8 cellular contexts compared by ENCODE assay signal in the genomic region with DNA sequence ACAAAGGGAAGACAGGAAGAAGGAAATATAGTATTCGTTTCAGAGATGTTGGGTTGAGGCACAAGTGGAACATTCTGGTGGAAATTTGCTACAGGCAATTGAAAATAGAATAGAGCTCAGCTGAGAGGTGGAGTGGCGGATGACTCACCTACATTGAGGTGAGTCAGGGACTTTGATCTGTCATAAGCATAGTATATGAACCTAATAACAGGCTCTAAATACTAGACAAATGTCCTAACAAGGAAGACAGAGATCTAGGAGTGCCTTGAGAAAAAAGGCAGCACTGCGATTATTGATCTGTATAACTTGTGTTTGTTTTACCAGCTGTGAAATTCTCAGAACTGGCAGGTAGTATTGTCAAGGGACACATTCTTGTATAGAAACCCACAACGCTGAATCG. TPM values are rescaled to one million over a fixed set of nuclear protein-coding genes. Genes with fewer than 3 reads are reported as not detected.
DNase-seq lines count a peak whose midpoint lies in the region; ATAC-seq and TF ChIP-seq lines count a peak whose summit lies in the region.

No MANE protein-coding gene starts in this region.

- POLR2A ChIA-PET in naive thymus-derived CD8-positive, alpha-beta T cell (lab: Charles Lee), result interaction anchor here (0.7 to 2.3 kb wide), 8 partner anchors 22 to 669 kb away, joined by 3 to 23 read pairs (median 8); a partner anchor contains a TSS

- peaks cover 34% of the 10 kb centered on the region for H3K4me1 Mint-ChIP-seq in dendritic cell treated with granulocyte-macrophage colony-stimulating factor and Interleukin-4, amounts not matched to agents 40 ng/mL and 50 ng/mL, for 4 days (ENCODE audit: low read depth)
- H3K4me1 Mint-ChIP-seq in naive thymus-derived CD8-positive, alpha-beta T cell, result peaks cover 21 to 46% (median 40%) of the 10 kb centered on the region in 4 donors

- no peaks in the 10 kb centered on the region for H3K27me3 ChIP-seq in thoracic aorta (replicated peaks; ENCODE audit: insufficient read depth)

- no peaks in the 10 kb centered on the region for H3K36me3 ChIP-seq in thoracic aorta

- peak overlapping the region; percentile 93 for H3K4me3 Mint-ChIP-seq in dendritic cell treated with granulocyte-macrophage colony-stimulating factor and Interleukin-4, amounts not matched to agents 40 ng/mL and 50 ng/mL, for 4 days
- H3K4me3 Mint-ChIP-seq in naive thymus-derived CD8-positive, alpha-beta T cell, result peak overlapping the region; percentile 96 to 100 (median 98)

- no peaks in the 10 kb centered on the region for H3K9me3 ChIP-seq in thoracic aorta

- peaks cover 20 to 21% of the 10 kb centered on the region in 2 donors for H3K4me1 ChIP-seq in thoracic aorta (ENCODE audit: control insufficient read depth in 1 of 2, low read depth in 2 of 2)

- intact Hi-C loops in dendritic cell treated with granulocyte-macrophage colony-stimulating factor and Interleukin-4, amounts not matched to agents 40 ng/mL and 50 ng/mL, for 4 days (cut with micrococcal nuclease), result loop anchor here (10.0 kb wide), 1 partner anchor 885 kb away; a partner anchor contains a TSS

- H3K9me3 Mint-ChIP-seq in dendritic cell treated with granulocyte-macrophage colony-stimulating factor and Interleukin-4, amounts not matched to agents 40 ng/mL and 50 ng/mL, for 4 days, result no peaks in the 10 kb centered on the region
- no peaks in the 10 kb centered on the region for H3K9me3 Mint-ChIP-seq in naive thymus-derived CD8-positive, alpha-beta T cell

- ATAC-seq in naive thymus-derived CD8-positive, alpha-beta T cell, result peak in 1 of 2 donors; percentile 23
- ATAC-seq in thoracic aorta (ENCODE audit: insufficient number of reproducible peaks, low FRiP score, low read depth), result no peak

- peaks cover 15% of the 10 kb centered on the region for H3K36me3 Mint-ChIP-seq in dendritic cell treated with granulocyte-macrophage colony-stimulating factor and Interleukin-4, amounts not matched to agents 40 ng/mL and 50 ng/mL, for 4 days (ENCODE audit: low read depth)
- H3K36me3 Mint-ChIP-seq in naive thymus-derived CD8-positive, alpha-beta T cell, result peaks cover 0 to 6% (median 2%) of the 10 kb centered on the region in 3 donors

- no peaks in the 10 kb centered on the region for H3K27me3 Mint-ChIP-seq in dendritic cell treated with granulocyte-macrophage colony-stimulating factor and Interleukin-4, amounts not matched to agents 40 ng/mL and 50 ng/mL, for 4 days
- no peaks in the 10 kb centered on the region for H3K27me3 Mint-ChIP-seq in naive thymus-derived CD8-positive, alpha-beta T cell

- peak; percentile 14 for DNase-seq in SIG-M5 treated with dmso at 0.1 percent for 504 hours (lab: John Stamatoyannopoulos, UW; ENCODE audit: unreplicated experiment)
- DNase-seq in SIG-M5 (lab: John Stamatoyannopoulos, UW), result no peak
- DNase-seq in naive thymus-derived CD8-positive, alpha-beta T cell, result peak in 6 of 10 donors; percentile 5 to 64 (median 30)
- DNase-seq in thoracic aorta (ENCODE audit: low spot score), result no peak
- DNase-seq in middle frontal gyrus (ENCODE audit: extremely low spot score, low spot score), result no peak
- DNase-seq in NCI-H2171 treated with DMSO at 0.1 percent for 48 hours (lab: John Stamatoyannopoulos, UW), result no peak

- peak overlapping the region; percentile 96 for H3K4me3 ChIP-seq in thoracic aorta

- H3K27ac ChIP-seq in VCaP (peak overlapping the region; percentile 88), thoracic aorta (peak overlapping the region; percentile 98 to 100)

- TF ChIP-seq CTCF in VCaP (conservative IDR thresholded peaks at IDR 0.05) (no peak), thoracic aorta (IDR thresholded peaks at IDR 0.05) (no peak)

- H3K27ac Mint-ChIP-seq in dendritic cell treated with granulocyte-macrophage colony-stimulating factor and Interleukin-4, amounts not matched to agents 40 ng/mL and 50 ng/mL, for 4 days, result peak overlapping the region; percentile 99
- peak overlapping the region; percentile 97 to 100 (median 99) for H3K27ac Mint-ChIP-seq in naive thymus-derived CD8-positive, alpha-beta T cell

RNA-seq across cellular contexts. Expression of a gene that starts 0.9 kb away (rescaled TPM):
- total RNA-seq in naive thymus-derived CD8-positive, alpha-beta T cell, result 10 to 100 TPM; 64.3 to 72.8 TPM
- 10 to 100 TPM; 22.1 to 28.8 (median 24.0) TPM for polyA plus RNA-seq in naive thymus-derived CD8-positive, alpha-beta T cell
- total RNA-seq in thoracic aorta, result 10 to 100 TPM; 67.0 to 99.6 TPM

RNA-seq across cellular contexts. Expression of a gene that starts 31.4 kb away (rescaled TPM):
- 1 to 10 TPM; 2.9 to 3.3 TPM for total RNA-seq in naive thymus-derived CD8-positive, alpha-beta T cell
- under 1 TPM; 0.08 to 0.44 (median 0.34) TPM for polyA plus RNA-seq in naive thymus-derived CD8-positive, alpha-beta T cell
- 1 to 10 TPM; 2.6 to 5.8 TPM for total RNA-seq in thoracic aorta

Comparison
In these comparisons a context has a peak if more than half of its experiments do, and no peak if none do; other contexts are left out.
1. DNase-seq: peak in SIG-M5 treated with dmso at 0.1 percent for 504 hours (single experiment) and naive thymus-derived CD8-positive, alpha-beta T cell (6 of 10); none in SIG-M5 (single experiment), thoracic aorta (single experiment), middle frontal gyrus (single experiment) and NCI-H2171 treated with DMSO at 0.1 percent for 48 hours (single experiment).